Comparison of ENCODE assay signal across 26 cellular contexts in the genomic region with DNA sequence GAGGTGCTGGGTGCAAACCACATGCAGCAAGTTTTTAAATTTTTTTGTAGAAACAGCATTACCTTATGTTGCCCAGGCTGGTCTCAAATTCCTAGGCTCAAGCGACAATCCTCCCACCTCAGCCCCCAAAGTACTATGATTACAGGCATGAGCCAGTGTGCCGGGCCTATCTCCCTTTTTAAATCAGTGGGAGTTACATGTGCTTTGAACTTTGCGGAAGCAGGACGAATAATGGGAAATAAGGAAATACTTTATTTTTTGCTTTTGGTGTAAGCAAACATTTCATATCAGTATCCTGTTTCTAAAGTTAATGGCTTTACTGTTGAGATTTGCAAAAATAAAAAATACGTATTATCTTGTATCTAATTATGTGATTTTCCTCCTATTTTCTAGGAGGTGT.
"Had no signal": no experiment of that assay in that cellular context is flagged by ENCODE, and none has a peak within 500 bp of the region (broad histone marks: within the 10 kb centered on the region; RNA-seq: fewer than 3 reads in every experiment).

No MANE protein-coding gene starts in this region.

- H3K4me3 Mint-ChIP-seq: natural killer cell had no signal

- H3K27me3 Mint-ChIP-seq: effector memory CD8-positive, alpha-beta T cell had no signal

- H3K27ac ChIP-seq: epithelial cell of prostate, foreskin keratinocyte, ovary, right atrium auricular region, testis, tibial nerve, upper lobe of left lung had no signal

- ATAC-seq: effector memory CD8-positive, alpha-beta T cell; esophagus mucosa; foreskin keratinocyte; left lobe of liver; sciatic nerve had no signal

- H3K36me3 Mint-ChIP-seq: natural killer cell had no signal

- H3K9me3 ChIP-seq: ovary, right atrium auricular region, testis, tibial nerve, upper lobe of left lung had no signal

- H3K27me3 ChIP-seq: foreskin keratinocyte, ovary, right atrium auricular region, testis, upper lobe of left lung had no signal

- H3K36me3 ChIP-seq: ovary had no signal

- DNase-seq: caudate nucleus; cerebellar nuclear complex; cortex of kidney; effector memory CD8-positive, alpha-beta T cell; foreskin keratinocyte; mesenchymal stem cell; midbrain; natural killer cell; occipital lobe; ovary; posterior cingulate gyrus; stimulated activated CD4-positive, alpha-beta T cell treated with anti-CD3 and anti-CD28 coated beads, Interleukin-12 subunit alpha, Interleukin-12 subunit beta, amount 100 ng/mL, for 4 hours; stimulated activated CD4-positive, alpha-beta T cell treated with anti-CD3 and anti-CD28 coated beads, Interleukin-1b, Interleukin-23, amount 100 ng/mL, for 48 hours; stimulated activated CD4-positive, alpha-beta T cell treated with anti-CD3 and anti-CD28 coated beads, Interleukin-4, amount 100 ng/mL, for 1 hour; stimulated activated CD8-positive, alpha-beta memory T cell treated with anti-CD3 and anti-CD28 coated beads, Interleukin-4, amount 100 ng/mL, for 48 hours; stimulated activated naive CD4-positive, alpha-beta T cell treated with Interleukin-2 at 50 U/mL for 16 hours; substantia nigra; testis; upper lobe of left lung had no signal

- H3K4me3 ChIP-seq: ovary, right atrium auricular region, smooth muscle cell, testis, tibial nerve, upper lobe of left lung had no signal

- H3K9me3 Mint-ChIP-seq: effector memory CD8-positive, alpha-beta T cell; natural killer cell had no signal
